9 cellular contexts compared by ENCODE assay signal in the genomic region with DNA sequence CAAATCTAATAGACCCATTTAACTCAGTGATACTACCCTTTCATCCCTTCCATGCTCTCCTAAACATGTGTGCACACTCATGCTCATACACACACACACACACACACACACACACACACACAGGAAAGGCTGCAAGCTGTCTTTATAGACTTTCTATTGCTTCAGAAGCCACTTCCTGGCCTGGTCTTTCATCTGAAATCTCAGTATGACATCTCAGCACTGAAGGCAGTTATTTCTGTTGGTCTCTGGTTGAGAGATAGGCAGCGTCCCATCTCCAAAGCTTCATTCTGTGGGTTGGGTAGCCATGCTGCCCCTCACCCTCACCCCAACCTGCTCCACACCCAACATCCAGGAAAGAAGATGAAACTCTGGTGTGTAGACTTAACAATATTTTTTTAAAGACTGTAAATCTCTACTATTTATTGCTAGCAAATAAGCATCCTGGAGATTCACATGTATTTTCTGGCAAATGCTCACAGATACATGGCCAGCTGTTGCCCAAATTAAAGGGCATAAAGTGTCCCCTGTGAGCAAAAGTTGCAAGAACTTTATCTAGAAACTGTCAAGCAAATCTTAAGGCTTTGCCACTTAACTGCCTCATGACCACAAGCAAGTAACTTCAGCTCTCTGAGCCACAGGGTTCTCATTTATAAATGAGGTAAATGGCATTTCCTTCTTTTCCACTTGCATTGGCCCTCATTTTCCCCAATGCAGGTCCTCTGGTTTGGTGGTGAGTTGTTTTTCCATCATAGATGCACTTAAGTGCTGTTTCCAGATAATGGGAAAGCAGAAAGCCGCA.
A peak's percentile ranks its signal among the peaks of the same experiment; 100 is the strongest.
DNase-seq lines count a peak whose midpoint lies in the region; ATAC-seq and TF ChIP-seq lines count a peak whose summit lies in the region.
"Had no signal": no experiment of that assay in that cellular context is flagged by ENCODE, and none has a peak within 500 bp of the region (broad histone marks: within the 10 kb centered on the region; RNA-seq: fewer than 3 reads in every experiment).

No MANE protein-coding gene starts in this region.

- H3K79me2 ChIP-seq in DND-41 (ENCODE audit: insufficient read depth, low read length) = no peaks in the 10 kb centered on the region

- H3K9me3 ChIP-seq in DND-41 (ENCODE audit: insufficient read depth, low read length, severe bottlenecking) (peaks cover 6% of the 10 kb centered on the region), left lung (no peaks in the 10 kb centered on the region), ascending aorta (no peaks in the 10 kb centered on the region)
- no peaks in the 10 kb centered on the region for H3K9me3 ChIP-seq in effector memory CD4-positive, alpha-beta T cell (ENCODE audit: control insufficient read depth, low read length)

- TF ChIP-seq CTCF in DND-41 (IDR thresholded peaks at IDR 0.05; ENCODE audit: borderline replicate concordance, extremely low read depth, low read length, poor library complexity, severe bottlenecking) (no peak), left lung (IDR thresholded peaks at IDR 0.05) (no peak), ascending aorta (IDR thresholded peaks at IDR 0.05) (no peak)

- no peaks in the 10 kb centered on the region for H4K20me1 ChIP-seq in DND-41 (ENCODE audit: insufficient read depth, low read length)

- peak overlapping the region; percentile 68 for H3K9ac ChIP-seq in DND-41 (ENCODE audit: low read depth, low read length)

- ATAC-seq in DND-41 (ENCODE audit: insufficient read depth, low read depth) = peak; percentile 84
- peak; percentile 80 for ATAC-seq in HG02852 (IDR thresholded peaks at IDR 0.05; ENCODE audit: unreplicated experiment)
- ATAC-seq in left lung = no peak

- no peak overlapping the region for H2AFZ ChIP-seq in DND-41 (ENCODE audit: low read depth, low read length)

- H3K27ac ChIP-seq in DND-41 (ENCODE audit: low read length) = peak overlapping the region; percentile 98
- peak overlapping the region; percentile 2 for H3K27ac ChIP-seq in effector memory CD4-positive, alpha-beta T cell (ENCODE audit: insufficient read depth, low read length, poor library complexity, severe bottlenecking)
- no peak overlapping the region for H3K27ac ChIP-seq in left lung
- H3K27ac ChIP-seq in ascending aorta = no peak overlapping the region

- peak overlapping the region in 1 of 2 experiments; percentile 42; a peak in 1 of 4 replicates for H3K4me3 ChIP-seq in DND-41 (ENCODE audit: low read depth in 1 of 2, low read length in 2 of 2)
- H3K4me3 ChIP-seq in effector memory CD4-positive, alpha-beta T cell (ENCODE audit: insufficient read depth, low read depth, low read length, poor library complexity, severe bottlenecking) = no peak overlapping the region
- no peak overlapping the region for H3K4me3 ChIP-seq in left lung
- H3K4me3 ChIP-seq in ascending aorta = no peak overlapping the region

- H3K36me3 ChIP-seq in DND-41 (ENCODE audit: insufficient read depth, low read length) = no peaks in the 10 kb centered on the region
- no peaks in the 10 kb centered on the region for H3K36me3 ChIP-seq in effector memory CD4-positive, alpha-beta T cell (ENCODE audit: control insufficient read depth, insufficient read depth, low read length)
- H3K36me3 ChIP-seq in left lung = no peaks in the 10 kb centered on the region
- H3K36me3 ChIP-seq in ascending aorta = no peaks in the 10 kb centered on the region

- peak overlapping the region; percentile 48 for H3K4me2 ChIP-seq in DND-41 (ENCODE audit: insufficient read depth, low read length)

- H3K27me3 ChIP-seq in DND-41 (ENCODE audit: insufficient read depth, low read length, poor library complexity) (no peaks in the 10 kb centered on the region), left lung (no peaks in the 10 kb centered on the region), ascending aorta (no peaks in the 10 kb centered on the region)
- H3K27me3 ChIP-seq in effector memory CD4-positive, alpha-beta T cell (replicated peaks; ENCODE audit: control insufficient read depth, insufficient read depth, low read length, poor library complexity, severe bottlenecking) = no peaks in the 10 kb centered on the region

- DNase-seq in DND-41 (peak; percentile 87), T-helper 22 cell (ENCODE audit: low read depth) (peak; percentile 45), left lung (no peak), iPS-NIHi11 (ENCODE audit: low spot score) (no peak), NCI-H2171 (lab: John Stamatoyannopoulos, UW) (no peak), ascending aorta (ENCODE audit: low spot score in 2 of 2) (no peak)
- DNase-seq in effector memory CD4-positive, alpha-beta T cell = peak; percentile 3 to 27 (median 26)
- DNase-seq: occipital lobe had no signal

- H3K4me1 ChIP-seq in DND-41 (ENCODE audit: insufficient read depth, low read length) (peaks cover 51% of the 10 kb centered on the region), left lung (no peaks in the 10 kb centered on the region), ascending aorta (no peaks in the 10 kb centered on the region)
- H3K4me1 ChIP-seq in effector memory CD4-positive, alpha-beta T cell (ENCODE audit: control insufficient read depth, insufficient read depth, low read length, poor library complexity, severe bottlenecking) = peaks cover 22% of the 10 kb centered on the region

- intact Hi-C loops in left lung (cut with DNase I) = no loop called here
- intact Hi-C loops in ascending aorta (cut with DNase I) = no loop called here

Comparison
In these comparisons a context has a peak if more than half of its experiments do, and no peak if none do; other contexts are left out.
1. DNase-seq: peak in DND-41 (single experiment), T-helper 22 cell (single experiment) and effector memory CD4-positive, alpha-beta T cell (3 of 3); none in left lung (0 of 2), iPS-NIHi11 (single experiment), NCI-H2171 (single experiment) and ascending aorta (0 of 2).
2. H3K27ac ChIP-seq: peak in DND-41 (single experiment) and effector memory CD4-positive, alpha-beta T cell (single experiment); none in left lung (0 of 2) and ascending aorta (0 of 2).